Comparison of ENCODE assay signal across 3 cellular contexts in the genomic region with DNA sequence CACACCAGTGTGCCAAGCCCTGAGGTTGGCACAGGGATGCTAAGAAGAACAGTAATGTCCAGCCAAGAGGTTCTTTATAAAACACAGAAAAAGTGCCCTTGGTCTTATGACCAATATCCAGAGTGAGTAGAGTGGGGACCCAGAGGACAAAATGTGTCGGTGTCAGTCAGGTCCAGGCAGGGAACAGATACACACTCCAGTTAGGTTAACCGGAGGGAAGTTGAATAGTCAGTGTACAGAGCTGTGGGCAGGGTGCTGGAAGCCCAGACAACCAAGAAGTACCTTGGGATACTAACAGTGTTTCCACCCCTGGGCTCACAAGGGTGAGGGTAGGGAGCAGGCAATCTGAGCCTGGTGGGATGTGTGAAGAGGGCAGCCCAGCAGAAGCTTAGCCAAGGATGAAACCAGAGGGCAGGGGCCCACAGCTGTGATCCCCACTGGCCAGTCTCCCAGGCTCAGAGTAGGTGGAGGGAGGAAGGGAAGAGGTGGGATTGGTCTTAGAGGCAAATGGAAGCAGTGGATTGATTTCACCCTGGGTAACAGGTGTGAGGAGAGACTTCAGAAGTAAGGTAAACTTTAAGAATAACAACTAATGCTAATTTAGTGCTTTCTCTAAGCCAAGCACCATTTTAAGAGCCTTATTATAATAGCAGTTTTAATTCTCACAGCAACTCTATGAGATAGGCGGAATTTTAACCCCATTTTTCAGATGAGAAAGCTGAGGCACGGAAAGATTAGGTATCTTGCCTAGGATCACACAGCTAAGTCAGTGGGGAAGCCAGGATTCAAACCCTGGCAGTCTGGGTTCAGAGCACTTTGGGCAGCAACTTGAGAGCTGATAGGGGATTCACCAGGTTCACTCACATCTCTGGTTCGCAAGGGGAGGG.
TF ChIP-seq lines count a peak whose summit lies in the region.

No MANE protein-coding gene starts in this region.

TF ChIP-seq in WTC11, 78 proteins besides CTCF, POLR2A, EP300 and RAD21:
- TF ChIP-seq SOX15 (CRISPR knock-in tag; IDR thresholded peaks at IDR 0.05) (no peak), GABPB1 (CRISPR knock-in tag; IDR thresholded peaks at IDR 0.05) (no peak), GTF2I (CRISPR knock-in tag; conservative IDR thresholded peaks at IDR 0.05) (no peak), GRHL2 (CRISPR knock-in tag; IDR thresholded peaks at IDR 0.05; ENCODE audit: insufficient replicate concordance, severe bottlenecking) (no peak), JAZF1 (CRISPR knock-in tag; IDR thresholded peaks at IDR 0.05) (no peak), CBFB (CRISPR knock-in tag; IDR thresholded peaks at IDR 0.05; ENCODE audit: low read depth) (no peak), NFE2L1 (CRISPR knock-in tag; IDR thresholded peaks at IDR 0.05) (no peak), FOXK1 (CRISPR knock-in tag; IDR thresholded peaks at IDR 0.05) (no peak)
- TF ChIP-seq, protein P1, sequence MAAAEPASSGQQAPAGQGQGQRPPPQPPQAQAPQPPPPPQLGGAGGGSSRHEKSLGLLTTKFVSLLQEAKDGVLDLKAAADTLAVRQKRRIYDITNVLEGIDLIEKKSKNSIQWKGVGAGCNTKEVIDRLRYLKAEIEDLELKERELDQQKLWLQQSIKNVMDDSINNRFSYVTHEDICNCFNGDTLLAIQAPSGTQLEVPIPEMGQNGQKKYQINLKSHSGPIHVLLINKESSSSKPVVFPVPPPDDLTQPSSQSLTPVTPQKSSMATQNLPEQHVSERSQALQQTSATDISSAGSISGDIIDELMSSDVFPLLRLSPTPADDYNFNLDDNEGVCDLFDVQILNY (CRISPR knock-in tag; IDR thresholded peaks at IDR 0.05), result no peak
- TF ChIP-seq, protein P2, sequence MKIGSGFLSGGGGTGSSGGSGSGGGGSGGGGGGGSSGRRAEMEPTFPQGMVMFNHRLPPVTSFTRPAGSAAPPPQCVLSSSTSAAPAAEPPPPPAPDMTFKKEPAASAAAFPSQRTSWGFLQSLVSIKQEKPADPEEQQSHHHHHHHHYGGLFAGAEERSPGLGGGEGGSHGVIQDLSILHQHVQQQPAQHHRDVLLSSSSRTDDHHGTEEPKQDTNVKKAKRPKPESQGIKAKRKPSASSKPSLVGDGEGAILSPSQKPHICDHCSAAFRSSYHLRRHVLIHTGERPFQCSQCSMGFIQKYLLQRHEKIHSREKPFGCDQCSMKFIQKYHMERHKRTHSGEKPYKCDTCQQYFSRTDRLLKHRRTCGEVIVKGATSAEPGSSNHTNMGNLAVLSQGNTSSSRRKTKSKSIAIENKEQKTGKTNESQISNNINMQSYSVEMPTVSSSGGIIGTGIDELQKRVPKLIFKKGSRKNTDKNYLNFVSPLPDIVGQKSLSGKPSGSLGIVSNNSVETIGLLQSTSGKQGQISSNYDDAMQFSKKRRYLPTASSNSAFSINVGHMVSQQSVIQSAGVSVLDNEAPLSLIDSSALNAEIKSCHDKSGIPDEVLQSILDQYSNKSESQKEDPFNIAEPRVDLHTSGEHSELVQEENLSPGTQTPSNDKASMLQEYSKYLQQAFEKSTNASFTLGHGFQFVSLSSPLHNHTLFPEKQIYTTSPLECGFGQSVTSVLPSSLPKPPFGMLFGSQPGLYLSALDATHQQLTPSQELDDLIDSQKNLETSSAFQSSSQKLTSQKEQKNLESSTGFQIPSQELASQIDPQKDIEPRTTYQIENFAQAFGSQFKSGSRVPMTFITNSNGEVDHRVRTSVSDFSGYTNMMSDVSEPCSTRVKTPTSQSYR (CRISPR knock-in tag; IDR thresholded peaks at IDR 0.05), result no peak
- TF ChIP-seq, protein P3, sequence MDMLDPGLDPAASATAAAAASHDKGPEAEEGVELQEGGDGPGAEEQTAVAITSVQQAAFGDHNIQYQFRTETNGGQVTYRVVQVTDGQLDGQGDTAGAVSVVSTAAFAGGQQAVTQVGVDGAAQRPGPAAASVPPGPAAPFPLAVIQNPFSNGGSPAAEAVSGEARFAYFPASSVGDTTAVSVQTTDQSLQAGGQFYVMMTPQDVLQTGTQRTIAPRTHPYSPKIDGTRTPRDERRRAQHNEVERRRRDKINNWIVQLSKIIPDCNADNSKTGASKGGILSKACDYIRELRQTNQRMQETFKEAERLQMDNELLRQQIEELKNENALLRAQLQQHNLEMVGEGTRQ (CRISPR knock-in tag; IDR thresholded peaks at IDR 0.05), result no peak
TF ChIP-seq in WTC11: peak in this region for 0.

TF ChIP-seq in H1, 55 proteins besides CTCF, POLR2A, EP300 and RAD21:
- TF ChIP-seq NANOG (IDR thresholded peaks at IDR 0.05; ENCODE audit: insufficient read depth, low read depth, low read length, poor library complexity, severe bottlenecking), result no peak
- TF ChIP-seq KDM1A (IDR thresholded peaks at IDR 0.05; ENCODE audit: borderline replicate concordance, low read length), result peak; percentile 68; the same call in 1 of the 2 replicates

TF ChIP-seq in GM12891, 5 proteins besides CTCF, POLR2A, EP300 and RAD21:
- TF ChIP-seq SPI1 (IDR thresholded peaks at IDR 0.05; ENCODE audit: low read depth, low read length) (no peak), POLR2AphosphoS5 (IDR thresholded peaks at IDR 0.05; ENCODE audit: low read depth, low read length) (no peak), PAX5 (IDR thresholded peaks at IDR 0.05; ENCODE audit: insufficient read depth, low read length, severe bottlenecking) (no peak), TAF1 (IDR thresholded peaks at IDR 0.05; ENCODE audit: low read depth, low read length) (no peak), POU2F2 (IDR thresholded peaks at IDR 0.05; ENCODE audit: low read depth, low read length) (no peak)
